Comparison of ENCODE assay signal across 8 cellular contexts in genomic region chr2:16525265-16525887, GRCh38.
DNase-seq lines count a peak whose midpoint lies in the region; ATAC-seq and TF ChIP-seq lines count a peak whose summit lies in the region.

No MANE protein-coding gene starts in this region.

- no peak overlapping the region for H2AFZ ChIP-seq in neural progenitor cell (replicated peaks)

- in situ Hi-C loops in astrocyte of the spinal cord (cut with HindIII; ENCODE audit: low sequenced_read_pairs) = no loop called here

- no peaks in the 10 kb centered on the region for H3K79me2 ChIP-seq in neural progenitor cell (ENCODE audit: low read depth)

- ATAC-seq in activated CD4-positive, alpha-beta T cell treated with anti-CD3 and anti-CD28 coated beads for 36 hours = no peak
- no peak for ATAC-seq in T-helper 17 cell
- no peak for ATAC-seq in GM18498 (IDR thresholded peaks at IDR 0.05; ENCODE audit: unreplicated experiment)
- ATAC-seq in HG02870 (IDR thresholded peaks at IDR 0.05; ENCODE audit: unreplicated experiment) = no peak

- no peaks in the 10 kb centered on the region for H3F3A ChIP-seq in neural progenitor cell (ENCODE audit: low read depth)

- intact Hi-C loops in activated CD4-positive, alpha-beta T cell treated with anti-CD3 and anti-CD28 coated beads for 36 hours (cut with DNase I, micrococcal nuclease) = loop anchor here (1.0 to 5.0 kb wide), 3 partner anchors 83 to 232 kb away; no protein-coding TSS in a partner anchor

- H4K20me1 ChIP-seq in neural progenitor cell (ENCODE audit: low read depth) = no peaks in the 10 kb centered on the region

- CTCF ChIA-PET in activated CD4-positive, alpha-beta T cell treated with anti-CD3 and anti-CD28 coated beads for 36 hours (lab: Charles Lee) = interaction anchor here (0.7 to 1.9 kb wide), 5 partner anchors 16 to 404 kb away, joined by 3 to 8 read pairs (median 3); no protein-coding TSS in a partner anchor

- H3K27me3 Mint-ChIP-seq in activated CD4-positive, alpha-beta T cell treated with anti-CD3 and anti-CD28 coated beads for 36 hours = peaks cover 14% of the 10 kb centered on the region
- H3K27me3 Mint-ChIP-seq in neural progenitor cell (ENCODE audit: insufficient read depth, low read depth) (peaks cover 4% of the 10 kb centered on the region), T-helper 17 cell (peaks cover 7% of the 10 kb centered on the region)

- no peak overlapping the region for H3K27ac ChIP-seq in neural progenitor cell

- no peak overlapping the region for H3K4me2 ChIP-seq in neural progenitor cell

- H3K4me3 ChIP-seq in LNCaP clone FGC (ENCODE audit: low read depth, low read length) (no peak overlapping the region), astrocyte of the spinal cord (ENCODE audit: low read depth, low read length) (no peak overlapping the region), neural progenitor cell (no peak overlapping the region)

- H3K9ac ChIP-seq in neural progenitor cell = no peak overlapping the region

- H3K9me3 Mint-ChIP-seq in activated CD4-positive, alpha-beta T cell treated with anti-CD3 and anti-CD28 coated beads for 36 hours (ENCODE audit: low read depth) = no peaks in the 10 kb centered on the region
- H3K9me3 Mint-ChIP-seq in neural progenitor cell = peaks cover 6% of the 10 kb centered on the region

- H3K4me3 Mint-ChIP-seq in activated CD4-positive, alpha-beta T cell treated with anti-CD3 and anti-CD28 coated beads for 36 hours = no peak overlapping the region
- H3K4me3 Mint-ChIP-seq in neural progenitor cell (no peak overlapping the region), T-helper 17 cell (no peak overlapping the region)

- H3K27me3 ChIP-seq in neural progenitor cell = no peaks in the 10 kb centered on the region

- peak; percentile 75 for TF ChIP-seq CTCF in LNCaP clone FGC (IDR thresholded peaks at IDR 0.05; ENCODE audit: control insufficient read depth, extremely low read depth, insufficient read depth)
- peak; percentile 42 for TF ChIP-seq CTCF in astrocyte of the spinal cord (IDR thresholded peaks at IDR 0.05; ENCODE audit: low read depth, low read length)
- TF ChIP-seq CTCF in neural progenitor cell (IDR thresholded peaks at IDR 0.05) = peak; percentile 65

- H3K36me3 ChIP-seq in neural progenitor cell = no peaks in the 10 kb centered on the region

- H3K27ac Mint-ChIP-seq in activated CD4-positive, alpha-beta T cell treated with anti-CD3 and anti-CD28 coated beads for 36 hours = no peak overlapping the region
- H3K27ac Mint-ChIP-seq in neural progenitor cell = no peak overlapping the region
- no peak overlapping the region for H3K27ac Mint-ChIP-seq in T-helper 17 cell

- no peaks in the 10 kb centered on the region for H3K4me1 ChIP-seq in neural progenitor cell

- H3K36me3 Mint-ChIP-seq in activated CD4-positive, alpha-beta T cell treated with anti-CD3 and anti-CD28 coated beads for 36 hours (ENCODE audit: low read depth) = no peaks in the 10 kb centered on the region
- H3K36me3 Mint-ChIP-seq in neural progenitor cell (no peaks in the 10 kb centered on the region), T-helper 17 cell (ENCODE audit: low read depth) (no peaks in the 10 kb centered on the region)

- POLR2A ChIA-PET in activated CD4-positive, alpha-beta T cell treated with anti-CD3 and anti-CD28 coated beads for 36 hours (lab: Charles Lee) = no interaction called here

- no peaks in the 10 kb centered on the region for H3K4me1 Mint-ChIP-seq in activated CD4-positive, alpha-beta T cell treated with anti-CD3 and anti-CD28 coated beads for 36 hours
- H3K4me1 Mint-ChIP-seq in neural progenitor cell (peaks cover 38% of the 10 kb centered on the region), T-helper 17 cell (no peaks in the 10 kb centered on the region)

- DNase-seq in activated CD4-positive, alpha-beta T cell treated with anti-CD3 and anti-CD28 coated beads for 36 hours = peak; percentile 59
- DNase-seq in activated CD4-positive, alpha-beta T cell treated with anti-CD3 and anti-CD28 coated beads for 4 hours = no peak
- DNase-seq in LNCaP clone FGC (ENCODE audit: low read depth) = no peak
- DNase-seq in astrocyte of the spinal cord (ENCODE audit: low read depth, low spot score) = no peak
- peak; percentile 50 for DNase-seq in neural progenitor cell (ENCODE audit: low spot score)
- no peak for DNase-seq in T-helper 17 cell

- H3K9me3 ChIP-seq in neural progenitor cell (ENCODE audit: low read depth) (no peaks in the 10 kb centered on the region), T-helper 17 cell (ENCODE audit: control insufficient read depth, low read length, poor library complexity, severe bottlenecking) (no peaks in the 10 kb centered on the region)

Comparison
In these comparisons a context has a peak if more than half of its experiments do, and no peak if none do; other contexts are left out.
1. DNase-seq: peak in activated CD4-positive, alpha-beta T cell treated with anti-CD3 and anti-CD28 coated beads for 36 hours (single experiment) and neural progenitor cell (single experiment); none in activated CD4-positive, alpha-beta T cell treated with anti-CD3 and anti-CD28 coated beads for 4 hours (0 of 2), LNCaP clone FGC (single experiment), astrocyte of the spinal cord (single experiment) and T-helper 17 cell (0 of 3).
2. Peak in every context shown above with its lines, with median percentiles within 50 percentile points of each other: CTCF ChIP-seq.